In genomic region chr11:78161346-78161745, GRCh38 we compare ENCODE assay signal across 21 cellular contexts. TPM values are rescaled to one million over a fixed set of nuclear protein-coding genes. Genes with fewer than 3 reads are reported as not detected.
DNase-seq lines count a peak whose midpoint lies in the region; ATAC-seq and TF ChIP-seq lines count a peak whose summit lies in the region.
"Had no signal": no experiment of that assay in that cellular context is flagged by ENCODE, and none has a peak within 500 bp of the region (broad histone marks: within the 10 kb centered on the region; RNA-seq: fewer than 3 reads in every experiment).

No MANE protein-coding gene starts in this region.

- H3K4me3 ChIP-seq in ovary (no peak overlapping the region), stomach smooth muscle (ENCODE audit: low read length in 2 of 2) (no peak overlapping the region)
- H3K4me3 ChIP-seq: K562, SJCRH30 had no signal

- no peak for TF ChIP-seq POLR2A in ovary (IDR thresholded peaks at IDR 0.05)

- H3K27me3 Mint-ChIP-seq in stimulated activated naive CD8-positive, alpha-beta T cell treated with anti-CD3 and anti-CD28 coated beads, Interleukin-15, amount 100 ng/mL, for 72 hours, result no peaks in the 10 kb centered on the region
- H3K27me3 Mint-ChIP-seq in activated T-helper 1 cell treated with anti-CD3 and anti-CD28 coated beads, Interleukin-12 subunit alpha, Interleukin-12 subunit beta, Interleukin-2, Interleukin-4 antibody, amounts not matched to agents 30 ng/mL and 10 ng/mL and 1 ng/mL, durations not matched to agents 14 hours and 24 hours and 36 hours (ENCODE audit: insufficient read depth), result no peaks in the 10 kb centered on the region

- TF ChIP-seq CTCF in ovary (IDR thresholded peaks at IDR 0.05), result no peak

- ATAC-seq in stimulated activated naive CD8-positive, alpha-beta T cell treated with anti-CD3 and anti-CD28 coated beads, Interleukin-15, Interleukin-2, amounts not matched to agents 100 U/mL and 50 U/mL, for 24 hours, result peak; percentile 14
- ATAC-seq in stimulated activated naive CD8-positive, alpha-beta T cell treated with anti-CD3 and anti-CD28 coated beads, Interleukin-15, amount 100 ng/mL, for 72 hours, result no peak
- ATAC-seq: HCT116 had no signal

- no peaks in the 10 kb centered on the region for H3K36me3 Mint-ChIP-seq in activated T-helper 1 cell treated with anti-CD3 and anti-CD28 coated beads, Interleukin-12 subunit alpha, Interleukin-12 subunit beta, Interleukin-2, Interleukin-4 antibody, amounts not matched to agents 30 ng/mL and 10 ng/mL and 1 ng/mL, durations not matched to agents 14 hours and 24 hours and 36 hours (ENCODE audit: low read depth)

- no peak for TF ChIP-seq EP300 in ovary (IDR thresholded peaks at IDR 0.05)

- no peaks in the 10 kb centered on the region for H3K27me3 ChIP-seq in ovary
- H3K27me3 ChIP-seq in stomach smooth muscle (ENCODE audit: control insufficient read depth in 1 of 2, insufficient read depth in 2 of 2, low read length in 2 of 2), result no peaks in the 10 kb centered on the region
- H3K27me3 ChIP-seq: SJCRH30 had no signal

- H3K27ac Mint-ChIP-seq in stimulated activated naive CD8-positive, alpha-beta T cell treated with anti-CD3 and anti-CD28 coated beads, Interleukin-15, amount 100 ng/mL, for 72 hours, result no peak overlapping the region
- H3K27ac Mint-ChIP-seq in activated T-helper 1 cell treated with anti-CD3 and anti-CD28 coated beads, Interleukin-12 subunit alpha, Interleukin-12 subunit beta, Interleukin-2, Interleukin-4 antibody, amounts not matched to agents 30 ng/mL and 10 ng/mL and 1 ng/mL, durations not matched to agents 14 hours and 24 hours and 36 hours, result no peak overlapping the region

- no peaks in the 10 kb centered on the region for H3K4me1 Mint-ChIP-seq in stimulated activated naive CD8-positive, alpha-beta T cell treated with anti-CD3 and anti-CD28 coated beads, Interleukin-15, amount 100 ng/mL, for 72 hours
- no peaks in the 10 kb centered on the region for H3K4me1 Mint-ChIP-seq in activated T-helper 1 cell treated with anti-CD3 and anti-CD28 coated beads, Interleukin-12 subunit alpha, Interleukin-12 subunit beta, Interleukin-2, Interleukin-4 antibody, amounts not matched to agents 30 ng/mL and 10 ng/mL and 1 ng/mL, durations not matched to agents 14 hours and 24 hours and 36 hours (ENCODE audit: low read depth)

- 93 to 96% (median 93%) methylated on average over 2 of the region's 2 CpGs for WGBS in ovary, 3 donors

- H3K4me3 Mint-ChIP-seq in stimulated activated naive CD8-positive, alpha-beta T cell treated with anti-CD3 and anti-CD28 coated beads, Interleukin-15, amount 100 ng/mL, for 72 hours, result no peak overlapping the region
- no peak overlapping the region for H3K4me3 Mint-ChIP-seq in activated T-helper 1 cell treated with anti-CD3 and anti-CD28 coated beads, Interleukin-12 subunit alpha, Interleukin-12 subunit beta, Interleukin-2, Interleukin-4 antibody, amounts not matched to agents 30 ng/mL and 10 ng/mL and 1 ng/mL, durations not matched to agents 14 hours and 24 hours and 36 hours

- H3K9ac ChIP-seq in stomach smooth muscle (ENCODE audit: low read length in 2 of 2), result no peak overlapping the region

- H3K36me3 ChIP-seq in ovary (no peaks in the 10 kb centered on the region), stomach smooth muscle (ENCODE audit: control insufficient read depth in 2 of 2, insufficient read depth in 2 of 2, low read length in 2 of 2) (no peaks in the 10 kb centered on the region)
- H3K36me3 ChIP-seq: SJCRH30 had no signal

- intact Hi-C loops in ovary (cut with DNase I), result loop anchor here in 2 of 4 donors (10.0 kb wide), 1 partner anchor 253 kb away; the partner anchor contains the start of gene GAB2 (in 2 of the 2)
- intact Hi-C loops in activated T-helper 1 cell treated with anti-CD3 and anti-CD28 coated beads, Interleukin-12 subunit alpha, Interleukin-12 subunit beta, Interleukin-2, Interleukin-4 antibody, amounts not matched to agents 30 ng/mL and 10 ng/mL and 1 ng/mL, durations not matched to agents 14 hours and 24 hours and 36 hours (cut with micrococcal nuclease), result no loop called here

- DNase-seq in stimulated activated naive CD8-positive, alpha-beta T cell treated with anti-CD3 and anti-CD28 coated beads, Interleukin-15, Interleukin-2, amounts not matched to agents 100 U/mL and 50 U/mL, for 24 hours, result no peak
- no peak for DNase-seq in stimulated activated naive CD8-positive, alpha-beta T cell treated with anti-CD3 and anti-CD28 coated beads, Interleukin-15, amount 100 ng/mL, for 72 hours
- DNase-seq in ovary (peak in 1 of 5 donors; percentile 25), NCI-H1436 treated with DMSO at 0.1 percent for 48 hours (lab: John Stamatoyannopoulos, UW) (no peak), NCI-H2081 treated with DMSO at 0.1 percent for 48 hours (lab: John Stamatoyannopoulos, UW) (no peak)
- DNase-seq in activated T-helper 1 cell treated with anti-CD3 and anti-CD28 coated beads, Interleukin-12 subunit alpha, Interleukin-12 subunit beta, Interleukin-2, Interleukin-4 antibody, amounts not matched to agents 30 ng/mL and 10 ng/mL and 1 ng/mL, durations not matched to agents 14 hours and 24 hours and 36 hours (ENCODE audit: low spot score), result no peak
- DNase-seq: Calu3, DMS79 treated with DMSO at 0.1 percent for 48 hours, GF-D8, Kasumi-1, NCI-H1092 treated with DMSO at 0.1 percent for 48 hours, NCI-H1436, NCI-H187 treated with DMSO at 0.1 percent for 48 hours, NCI-H2107, NCI-H446, NCI-H524 treated with DMSO at 0.1 percent for 48 hours, NCI-H774 had no signal

- H3K9me3 Mint-ChIP-seq in stimulated activated naive CD8-positive, alpha-beta T cell treated with anti-CD3 and anti-CD28 coated beads, Interleukin-15, amount 100 ng/mL, for 72 hours, result no peaks in the 10 kb centered on the region
- H3K9me3 Mint-ChIP-seq in activated T-helper 1 cell treated with anti-CD3 and anti-CD28 coated beads, Interleukin-12 subunit alpha, Interleukin-12 subunit beta, Interleukin-2, Interleukin-4 antibody, amounts not matched to agents 30 ng/mL and 10 ng/mL and 1 ng/mL, durations not matched to agents 14 hours and 24 hours and 36 hours, result no peaks in the 10 kb centered on the region

- H3K4me1 ChIP-seq in ovary (ENCODE audit: insufficient read depth) (peaks cover 47% of the 10 kb centered on the region), stomach smooth muscle (ENCODE audit: control insufficient read depth, insufficient read depth, low read length) (peaks cover 56% of the 10 kb centered on the region)
- H3K4me1 ChIP-seq: SJCRH30 had no signal

- no peaks in the 10 kb centered on the region for H3K9me3 ChIP-seq in ovary
- no peaks in the 10 kb centered on the region for H3K9me3 ChIP-seq in stomach smooth muscle (ENCODE audit: control insufficient read depth in 2 of 2, low read length in 2 of 2)
- H3K9me3 ChIP-seq: SJCRH30 had no signal

- peak overlapping the region; percentile 7 to 69 for H3K27ac ChIP-seq in ovary
- peak overlapping the region; percentile 76 for H3K27ac ChIP-seq in stomach smooth muscle (ENCODE audit: low read length)
- H3K27ac ChIP-seq: SJCRH30 had no signal

RNA-seq across cellular contexts. Expression of gene ALG8, which starts 21.9 kb away (rescaled TPM):
- 10 to 100 TPM; 22.6 to 40.7 (median 28.5) TPM for total RNA-seq in ovary
- 10 to 100 TPM; 20.1 to 57.8 TPM for polyA plus RNA-seq in ovary
- total RNA-seq in activated T-helper 1 cell treated with anti-CD3 and anti-CD28 coated beads, Interleukin-12 subunit alpha, Interleukin-12 subunit beta, Interleukin-2, Interleukin-4 antibody, amounts not matched to agents 30 ng/mL and 10 ng/mL and 1 ng/mL, durations not matched to agents 14 hours and 24 hours and 36 hours, result 57.9 and 74.2 TPM in 2 replicates

RNA-seq across cellular contexts. Expression of gene KCTD21, which starts 27.1 kb away (rescaled TPM):
- 10 to 100 TPM in 6 of 7 donors, 1 to 10 TPM in 1; 7.4 to 24.7 (median 14.1) TPM for total RNA-seq in ovary
- 10 to 100 TPM in 1 of 2 donors, 1 to 10 TPM in 1; 9.9 to 24.3 TPM for polyA plus RNA-seq in ovary
- 10.7 and 12.0 TPM in 2 replicates for total RNA-seq in activated T-helper 1 cell treated with anti-CD3 and anti-CD28 coated beads, Interleukin-12 subunit alpha, Interleukin-12 subunit beta, Interleukin-2, Interleukin-4 antibody, amounts not matched to agents 30 ng/mL and 10 ng/mL and 1 ng/mL, durations not matched to agents 14 hours and 24 hours and 36 hours

RNA-seq across cellular contexts. Expression of gene USP35, which starts 27.4 kb away (rescaled TPM):
- 10 to 100 TPM in 4 of 7 donors, 1 to 10 TPM in 3; 8.0 to 18.6 (median 10.2) TPM for total RNA-seq in ovary
- 1 to 10 TPM; 9.1 to 9.2 TPM for polyA plus RNA-seq in ovary
- 11.8 and 14.0 TPM in 2 replicates for total RNA-seq in activated T-helper 1 cell treated with anti-CD3 and anti-CD28 coated beads, Interleukin-12 subunit alpha, Interleukin-12 subunit beta, Interleukin-2, Interleukin-4 antibody, amounts not matched to agents 30 ng/mL and 10 ng/mL and 1 ng/mL, durations not matched to agents 14 hours and 24 hours and 36 hours
